9 cellular contexts compared by ENCODE assay signal in genomic region chr15:58724471-58724870, GRCh38. TPM values are rescaled to one million over a fixed set of nuclear protein-coding genes. Genes with fewer than 3 reads are reported as not detected.
DNase-seq lines count a peak whose midpoint lies in the region; ATAC-seq, FAIRE-seq and TF ChIP-seq lines count a peak whose summit lies in the region.
"Had no signal": no experiment of that assay in that cellular context is flagged by ENCODE, and none has a peak within 500 bp of the region (broad histone marks: within the 10 kb centered on the region; RNA-seq: fewer than 3 reads in every experiment).

No MANE protein-coding gene starts in this region.

- no peaks in the 10 kb centered on the region for H3K9me3 ChIP-seq in kidney (ENCODE audit: control insufficient read depth in 1 of 2, low read length in 2 of 2)

- TF ChIP-seq POLR2A in NB4 (IDR thresholded peaks at IDR 0.05; ENCODE audit: extremely low read depth, insufficient read length): no peak

- FAIRE-seq in kidney (lab: Jason Lieb, UNC): no peak

- H3K27ac ChIP-seq in kidney (ENCODE audit: low read depth in 2 of 2, low read length in 2 of 2): no peak overlapping the region
- H3K27ac ChIP-seq: epithelial cell of prostate had no signal

- DNase-seq in GM03348 (ENCODE audit: low spot score) (peak; percentile 23), NB4 (ENCODE audit: low read depth) (peak; percentile 87), fibroblast of villous mesenchyme (ENCODE audit: low read depth) (peak; percentile 50), kidney (no peak), HT-29 (ENCODE audit: low spot score) (no peak), H7 (no peak), posterior vena cava (ENCODE audit: low spot score) (no peak)

- H3K36me3 ChIP-seq in kidney (ENCODE audit: control insufficient read depth in 1 of 2, insufficient read depth in 2 of 2, low read length in 2 of 2) (no peaks in the 10 kb centered on the region), H7 (replicated peaks; ENCODE audit: control insufficient read depth, insufficient read depth, low read length) (no peaks in the 10 kb centered on the region)

- intact Hi-C loops in kidney (cut with DNase I): no loop called here
- intact Hi-C loops in posterior vena cava (cut with DNase I): no loop called here

- peak; percentile 81 for ATAC-seq in GM21529 (IDR thresholded peaks at IDR 0.05; ENCODE audit: unreplicated experiment)

- H3K9ac ChIP-seq in kidney (ENCODE audit: low read length in 2 of 2): no peak overlapping the region

- H3K27me3 ChIP-seq in H7 (ENCODE audit: control insufficient read depth, insufficient read depth, low read length): no peaks in the 10 kb centered on the region

- no peak overlapping the region for H3K4me3 ChIP-seq in NB4 (ENCODE audit: low read depth, low read length)
- no peak overlapping the region for H3K4me3 ChIP-seq in fibroblast of villous mesenchyme (ENCODE audit: low read depth, low read length)
- H3K4me3 ChIP-seq in kidney (ENCODE audit: low read length in 2 of 2): no peak overlapping the region
- no peak overlapping the region for H3K4me3 ChIP-seq in H7 (ENCODE audit: insufficient read depth, low read depth, low read length)

- no peaks in the 10 kb centered on the region for H3K4me1 ChIP-seq in kidney (ENCODE audit: control insufficient read depth in 1 of 2, insufficient read depth in 1 of 2, low read depth in 1 of 2, low read length in 2 of 2)

- TF ChIP-seq CTCF in NB4 (IDR thresholded peaks at IDR 0.05; ENCODE audit: low read depth, low read length) (no peak), fibroblast of villous mesenchyme (IDR thresholded peaks at IDR 0.05; ENCODE audit: insufficient read depth, low read depth, low read length) (no peak), kidney (IDR thresholded peaks at IDR 0.05; ENCODE audit: borderline replicate concordance, extremely low read depth, insufficient read depth) (no peak)

RNA-seq across cellular contexts. Expression of gene ADAM10, which starts 25.0 kb away (rescaled TPM):
- total RNA-seq in fibroblast of villous mesenchyme: 135 and 200 TPM in 2 replicates
- total RNA-seq in kidney: 235 TPM
- polyA plus RNA-seq in kidney (ENCODE audit: insufficient read depth, low read depth, low replicate concordance): 19.5 TPM
- total RNA-seq in HT-29 (2014; rRNA removed; shearing (Covaris generic)): 138 and 145 TPM in 2 replicates
- total RNA-seq in H7 (2014; rRNA removed; shearing (Covaris generic)): 73.1 and 78.9 TPM in 2 replicates
- total RNA-seq in posterior vena cava: 10 to 100 TPM; 80.3 to 86.8 TPM

RNA-seq across cellular contexts. Expression of gene MINDY2, which starts 46.6 kb away (rescaled TPM):
- total RNA-seq in fibroblast of villous mesenchyme: 27.4 and 66.5 TPM in 2 replicates
- 31.7 TPM for total RNA-seq in kidney
- polyA plus RNA-seq in kidney (ENCODE audit: insufficient read depth, low read depth, low replicate concordance): 5.1 TPM
- total RNA-seq in HT-29 (2014; rRNA removed; shearing (Covaris generic)): 11.0 and 16.2 TPM in 2 replicates
- 13.2 and 17.2 TPM in 2 replicates for total RNA-seq in H7 (2014; rRNA removed; shearing (Covaris generic))
- total RNA-seq in posterior vena cava: 10 to 100 TPM; 23.3 to 41.3 TPM

Comparison
In these comparisons a context has a peak if more than half of its experiments do, and no peak if none do; other contexts are left out.
1. DNase-seq: peak in GM03348 (single experiment), NB4 (single experiment) and fibroblast of villous mesenchyme (single experiment); none in kidney (single experiment), HT-29 (single experiment), H7 (single experiment) and posterior vena cava (single experiment).